ENCODE assay signal across 1 cellular context in the genomic region with DNA sequence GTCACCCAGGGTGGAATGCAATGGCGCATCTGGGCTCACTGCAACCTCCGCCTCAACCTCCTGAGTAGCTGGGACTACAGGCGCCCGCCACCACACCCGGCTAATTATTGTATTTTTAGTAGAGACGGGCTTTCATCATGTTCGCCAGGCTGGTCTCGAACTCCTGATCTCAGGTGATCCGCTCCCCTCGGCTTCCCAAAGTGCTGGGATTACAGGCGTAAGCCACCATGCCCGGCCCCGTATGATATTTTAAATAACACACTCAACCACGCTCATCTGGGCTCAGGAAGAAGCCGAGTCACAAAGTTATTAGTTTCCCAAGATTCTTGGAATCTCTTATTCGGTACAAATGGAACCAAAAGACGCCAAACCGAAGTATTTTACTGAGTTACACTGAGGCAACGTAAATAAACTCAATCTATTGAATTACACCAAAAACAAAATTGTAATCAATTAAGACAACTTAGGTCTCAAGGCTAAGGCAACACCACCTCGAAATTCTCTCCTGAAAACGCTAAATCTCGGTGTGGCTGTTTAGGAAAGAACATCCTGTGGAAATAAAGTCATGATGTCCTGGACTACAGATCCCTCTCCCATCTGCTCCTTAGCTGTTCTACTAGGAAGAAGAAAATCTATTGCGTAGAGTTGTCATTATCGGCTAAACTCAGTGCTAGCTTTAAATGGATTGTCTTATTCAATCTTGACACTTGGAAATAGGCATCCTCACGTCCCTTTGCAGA.
A peak's percentile ranks its signal among the peaks of the same experiment; 100 is the strongest.
TF ChIP-seq lines count a peak whose summit lies in the region.

No MANE protein-coding gene starts in this region.

TF ChIP-seq in K562, 482 proteins besides CTCF, POLR2A, EP300 and RAD21:
- no peak for TF ChIP-seq TCF15 (CRISPR knock-in tag; IDR thresholded peaks at IDR 0.05)
- TF ChIP-seq, protein P1, sequence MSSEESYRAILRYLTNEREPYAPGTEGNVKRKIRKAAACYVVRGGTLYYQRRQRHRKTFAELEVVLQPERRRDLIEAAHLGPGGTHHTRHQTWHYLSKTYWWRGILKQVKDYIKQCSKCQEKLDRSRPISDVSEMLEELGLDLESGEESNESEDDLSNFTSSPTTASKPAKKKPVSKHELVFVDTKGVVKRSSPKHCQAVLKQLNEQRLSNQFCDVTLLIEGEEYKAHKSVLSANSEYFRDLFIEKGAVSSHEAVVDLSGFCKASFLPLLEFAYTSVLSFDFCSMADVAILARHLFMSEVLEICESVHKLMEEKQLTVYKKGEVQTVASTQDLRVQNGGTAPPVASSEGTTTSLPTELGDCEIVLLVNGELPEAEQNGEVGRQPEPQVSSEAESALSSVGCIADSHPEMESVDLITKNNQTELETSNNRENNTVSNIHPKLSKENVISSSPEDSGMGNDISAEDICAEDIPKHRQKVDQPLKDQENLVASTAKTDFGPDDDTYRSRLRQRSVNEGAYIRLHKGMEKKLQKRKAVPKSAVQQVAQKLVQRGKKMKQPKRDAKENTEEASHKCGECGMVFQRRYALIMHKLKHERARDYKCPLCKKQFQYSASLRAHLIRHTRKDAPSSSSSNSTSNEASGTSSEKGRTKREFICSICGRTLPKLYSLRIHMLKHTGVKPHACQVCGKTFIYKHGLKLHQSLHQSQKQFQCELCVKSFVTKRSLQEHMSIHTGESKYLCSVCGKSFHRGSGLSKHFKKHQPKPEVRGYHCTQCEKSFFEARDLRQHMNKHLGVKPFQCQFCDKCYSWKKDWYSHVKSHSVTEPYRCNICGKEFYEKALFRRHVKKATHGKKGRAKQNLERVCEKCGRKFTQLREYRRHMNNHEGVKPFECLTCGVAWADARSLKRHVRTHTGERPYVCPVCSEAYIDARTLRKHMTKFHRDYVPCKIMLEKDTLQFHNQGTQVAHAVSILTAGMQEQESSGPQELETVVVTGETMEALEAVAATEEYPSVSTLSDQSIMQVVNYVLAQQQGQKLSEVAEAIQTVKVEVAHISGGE (CRISPR knock-in tag; IDR thresholded peaks at IDR 0.05) = 0 out of 6 replicates have a peak, but pooled peaks of 1 of the 3 experiments have one; percentile 1
- peak in 1 of 3 experiments; percentile 44 for TF ChIP-seq YY1 (IDR thresholded peaks at IDR 0.05; ENCODE audit: borderline replicate concordance in 1 of 3, control insufficient read depth in 1 of 3, extremely low read depth in 1 of 3, insufficient read depth in 3 of 3, insufficient read length in 1 of 3, insufficient replicate concordance in 2 of 3, low read depth in 1 of 3, low read length in 2 of 3)
- TF ChIP-seq ADNP (tag; IDR thresholded peaks at IDR 0.05) = 0 out of 2 replicates have a peak, but pooled peaks have one; percentile 22
- TF ChIP-seq BRD9 (IDR thresholded peaks at IDR 0.05; ENCODE audit: low read depth, partially characterized antibody) = no peak
TF ChIP-seq in K562: peak in this region for 3.
